ENCODE assay signal across 9 cellular contexts in the genomic region with DNA sequence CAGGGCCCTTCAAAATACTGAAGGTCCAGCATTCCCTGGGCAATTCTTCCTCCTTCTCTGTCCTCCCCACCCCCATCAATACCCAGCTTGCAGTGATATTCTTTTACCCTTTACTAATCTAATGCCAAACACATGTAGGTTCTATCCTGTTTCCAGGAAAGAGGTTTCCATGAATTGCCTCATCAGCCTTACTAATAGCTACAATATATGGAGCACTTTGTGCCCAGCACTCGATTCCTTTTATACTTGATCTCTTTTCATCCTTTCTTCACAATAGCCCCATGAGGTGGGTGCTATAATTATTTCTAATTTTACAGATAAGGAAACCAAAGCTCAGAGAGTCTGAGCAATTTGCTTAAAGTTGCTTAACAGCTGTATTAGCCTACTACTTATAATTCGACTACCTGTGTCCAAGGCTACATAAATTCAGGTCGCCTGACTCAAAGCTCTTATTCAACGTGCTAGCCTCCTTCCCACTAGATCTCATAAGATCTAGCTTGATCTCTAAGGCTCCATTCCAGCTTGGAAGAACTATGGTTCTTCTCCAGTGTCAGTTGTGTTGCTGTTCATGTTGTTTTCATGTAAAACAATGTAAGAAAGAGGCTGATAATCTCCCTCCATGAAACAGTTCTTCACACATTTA.
DNase-seq lines count a peak whose midpoint lies in the region; ATAC-seq lines count a peak whose summit lies in the region.
"Had no signal": no experiment of that assay in that cellular context is flagged by ENCODE, and none has a peak within 500 bp of the region (broad histone marks: within the 10 kb centered on the region; RNA-seq: fewer than 3 reads in every experiment).

No MANE protein-coding gene starts in this region.

- peak overlapping the region; percentile 33 for H3K27ac Mint-ChIP-seq in activated naive CD4-positive, alpha-beta T cell treated with anti-CD3 and anti-CD28 coated beads, Interleukin-2, amount 10 ng/mL, durations not matched to agents 7 days and 5 days
- H3K27ac Mint-ChIP-seq in activated CD4-positive, alpha-beta T cell treated with anti-CD3 and anti-CD28 coated beads for 36 hours, result no peak overlapping the region

- no peaks in the 10 kb centered on the region for H3K27me3 Mint-ChIP-seq in activated naive CD4-positive, alpha-beta T cell treated with anti-CD3 and anti-CD28 coated beads, Interleukin-2, amount 10 ng/mL, durations not matched to agents 7 days and 5 days
- H3K27me3 Mint-ChIP-seq in activated CD4-positive, alpha-beta T cell treated with anti-CD3 and anti-CD28 coated beads for 36 hours, result no peaks in the 10 kb centered on the region

- H3K4me3 Mint-ChIP-seq in activated naive CD4-positive, alpha-beta T cell treated with anti-CD3 and anti-CD28 coated beads, Interleukin-2, amount 10 ng/mL, durations not matched to agents 7 days and 5 days, result no peak overlapping the region
- no peak overlapping the region for H3K4me3 Mint-ChIP-seq in activated CD4-positive, alpha-beta T cell treated with anti-CD3 and anti-CD28 coated beads for 36 hours

- ATAC-seq in activated CD4-positive, alpha-beta T cell treated with anti-CD3 and anti-CD28 coated beads for 36 hours, result no peak

- POLR2A ChIA-PET in activated CD4-positive, alpha-beta T cell treated with anti-CD3 and anti-CD28 coated beads for 36 hours (lab: Charles Lee), result no interaction called here

- H3K9me3 ChIP-seq in SK-N-MC (ENCODE audit: low read depth, low read length), result no peaks in the 10 kb centered on the region

- peak overlapping the region; percentile 56 for H3K9ac ChIP-seq in SK-N-MC (ENCODE audit: insufficient read length)

- H3K9me3 Mint-ChIP-seq in activated naive CD4-positive, alpha-beta T cell treated with anti-CD3 and anti-CD28 coated beads, Interleukin-2, amount 10 ng/mL, durations not matched to agents 7 days and 5 days, result peaks cover 2% of the 10 kb centered on the region
- H3K9me3 Mint-ChIP-seq in activated CD4-positive, alpha-beta T cell treated with anti-CD3 and anti-CD28 coated beads for 36 hours (ENCODE audit: low read depth), result peaks cover 4% of the 10 kb centered on the region

- peaks cover 2% of the 10 kb centered on the region for H3K36me3 Mint-ChIP-seq in activated naive CD4-positive, alpha-beta T cell treated with anti-CD3 and anti-CD28 coated beads, Interleukin-2, amount 10 ng/mL, durations not matched to agents 7 days and 5 days
- H3K36me3 Mint-ChIP-seq in activated CD4-positive, alpha-beta T cell treated with anti-CD3 and anti-CD28 coated beads for 36 hours (ENCODE audit: low read depth), result peaks cover 9% of the 10 kb centered on the region

- H3K4me1 Mint-ChIP-seq in activated naive CD4-positive, alpha-beta T cell treated with anti-CD3 and anti-CD28 coated beads, Interleukin-2, amount 10 ng/mL, durations not matched to agents 7 days and 5 days, result peaks cover 19% of the 10 kb centered on the region
- H3K4me1 Mint-ChIP-seq in activated CD4-positive, alpha-beta T cell treated with anti-CD3 and anti-CD28 coated beads for 36 hours, result peaks cover 12% of the 10 kb centered on the region

- intact Hi-C loops in activated CD4-positive, alpha-beta T cell treated with anti-CD3 and anti-CD28 coated beads for 36 hours (cut with DNase I, micrococcal nuclease), result no loop called here

- H3K4me3 ChIP-seq in SK-N-MC (peak overlapping the region; percentile 38), urinary bladder (ENCODE audit: low read depth, low read length) (no peak overlapping the region)

- H3K27ac ChIP-seq in SK-N-MC (peak overlapping the region; percentile 87), urinary bladder (ENCODE audit: low read depth) (peak overlapping the region; percentile 48)

- no peak for DNase-seq in activated naive CD4-positive, alpha-beta T cell treated with anti-CD3 and anti-CD28 coated beads, Interleukin-2, amount 10 ng/mL, durations not matched to agents 7 days and 5 days
- DNase-seq in activated naive CD4-positive, alpha-beta T cell treated with anti-CD3 and anti-CD28 coated beads, Interleukin-2, amount 50 U/mL, for 16 hours, result no peak
- DNase-seq in SK-N-MC (ENCODE audit: low read depth, low spot score) (no peak), fibroblast of the conjunctiva (ENCODE audit: low read depth) (peak; percentile 87), iPS-NIHi7 (ENCODE audit: extremely low spot score) (no peak), retina (no peak)
- no peak for DNase-seq in activated CD4-positive, alpha-beta T cell treated with anti-CD3 and anti-CD28 coated beads for 36 hours
- DNase-seq: stimulated activated CD4-positive, alpha-beta T cell treated with anti-CD3 and anti-CD28 coated beads, Interleukin-2, amount 100 ng/mL, for 48 hours had no signal

- no peaks in the 10 kb centered on the region for H3K36me3 ChIP-seq in SK-N-MC (ENCODE audit: insufficient read depth, low read length)
- H3K36me3 ChIP-seq in urinary bladder (ENCODE audit: insufficient read depth), result no peaks in the 10 kb centered on the region

- peaks cover 2% of the 10 kb centered on the region for H3K4me1 ChIP-seq in urinary bladder (ENCODE audit: insufficient read depth)

- CTCF ChIA-PET in activated naive CD4-positive, alpha-beta T cell treated with anti-CD3 and anti-CD28 coated beads, Interleukin-2, amount 10 ng/mL, durations not matched to agents 7 days and 5 days (lab: Charles Lee), result interaction anchor here (0.5 kb wide), 1 partner anchor 63 kb away, joined by 4 read pairs; no protein-coding TSS in a partner anchor
- CTCF ChIA-PET in activated CD4-positive, alpha-beta T cell treated with anti-CD3 and anti-CD28 coated beads for 36 hours (lab: Charles Lee), result no interaction called here

- WGBS in urinary bladder, result 70% methylated on average over 4 of the region's 4 CpGs
